26 cellular contexts compared by ENCODE assay signal in genomic region chr2:127425540-127426490, GRCh38. TPM values are rescaled to one million over a fixed set of nuclear protein-coding genes. Genes with fewer than 3 reads are reported as not detected.
"Had no signal": no experiment of that assay in that cellular context is flagged by ENCODE, and none has a peak within 500 bp of the region (broad histone marks: within the 10 kb centered on the region; RNA-seq: fewer than 3 reads in every experiment).

No MANE protein-coding gene starts in this region.

- H3K36me3 Mint-ChIP-seq: activated naive CD8-positive, alpha-beta T cell treated with anti-CD3 and anti-CD28 coated beads for 36 hours had no signal

- H3K27ac Mint-ChIP-seq: activated naive CD8-positive, alpha-beta T cell treated with anti-CD3 and anti-CD28 coated beads for 36 hours; activated T-cell treated with anti-CD3 and anti-CD28 coated beads, Interleukin-2, amount 50 U/mL, for 24 hours; activated T-helper 1 cell treated with anti-CD3 and anti-CD28 coated beads, Interleukin-12 subunit alpha, Interleukin-12 subunit beta, Interleukin-2, Interleukin-4 antibody, amounts not matched to agents 30 ng/mL and 10 ng/mL and 1 ng/mL, durations not matched to agents 14 hours and 24 hours and 36 hours had no signal

- H3K4me1 ChIP-seq: SJCRH30 had no signal

- H3K4me2 ChIP-seq: SK-N-SH had no signal

- H3K9me3 ChIP-seq: MG63, Peyer's patch, SJCRH30, SK-N-SH had no signal

- H3K36me3 ChIP-seq: MG63, Peyer's patch, SJCRH30 had no signal

- H3K27ac ChIP-seq: Peyer's patch, RWPE1, SJCRH30, VCaP had no signal

- H3K4me3 ChIP-seq: MG63, Peyer's patch, SJCRH30 had no signal

- DNase-seq: activated CD4-positive, alpha-beta T cell treated with anti-CD3 and anti-CD28 coated beads for 48 hours; activated CD4-positive, alpha-beta T cell treated with anti-CD3 and anti-CD28 coated beads, Interleukin-2, amount 50 U/mL, for 4 hours; activated CD4-positive, CD25-positive, alpha-beta regulatory T cell treated with anti-CD3 and anti-CD28 coated beads, Interleukin-2, amount 50 U/mL, for 72 hours; activated CD8-positive, alpha-beta memory T cell treated with anti-CD3 and anti-CD28 coated beads, Interleukin-2, amount 50 U/mL, for 48 hours; activated effector memory CD4-positive, alpha-beta T cell treated with Interleukin-2 at 50 U/mL for 16 hours; activated naive CD4-positive, alpha-beta T cell treated with Interleukin-2 at 50 U/mL for 16 hours; activated naive CD8-positive, alpha-beta T cell treated with anti-CD3 and anti-CD28 coated beads for 36 hours; activated T-cell treated with anti-CD3 and anti-CD28 coated beads, Interleukin-2, amount 50 U/mL, for 24 hours; cerebellar nuclear complex; MG63; NCI-H1105; NCI-H1436; NCI-H1694 treated with DMSO at 0.1 percent for 48 hours; NCI-H2029 treated with DMSO at 0.1 percent for 48 hours; NCI-H345; NCI-H510A; Right ventricle myocardium superior; SJCRH30; SK-N-SH; T-helper 1 cell had no signal

- H3K9me3 Mint-ChIP-seq: activated naive CD8-positive, alpha-beta T cell treated with anti-CD3 and anti-CD28 coated beads for 36 hours; activated T-cell treated with anti-CD3 and anti-CD28 coated beads, Interleukin-2, amount 50 U/mL, for 24 hours; activated T-helper 1 cell treated with anti-CD3 and anti-CD28 coated beads, Interleukin-12 subunit alpha, Interleukin-12 subunit beta, Interleukin-2, Interleukin-4 antibody, amounts not matched to agents 30 ng/mL and 10 ng/mL and 1 ng/mL, durations not matched to agents 14 hours and 24 hours and 36 hours had no signal

- H3K9ac ChIP-seq: SK-N-SH had no signal

- H3K4me3 Mint-ChIP-seq: activated naive CD8-positive, alpha-beta T cell treated with anti-CD3 and anti-CD28 coated beads for 36 hours; activated T-cell treated with anti-CD3 and anti-CD28 coated beads, Interleukin-2, amount 50 U/mL, for 24 hours; activated T-helper 1 cell treated with anti-CD3 and anti-CD28 coated beads, Interleukin-12 subunit alpha, Interleukin-12 subunit beta, Interleukin-2, Interleukin-4 antibody, amounts not matched to agents 30 ng/mL and 10 ng/mL and 1 ng/mL, durations not matched to agents 14 hours and 24 hours and 36 hours had no signal

- H3K27me3 ChIP-seq: SJCRH30 had no signal

RNA-seq across cellular contexts. Expression of gene PROC, which starts 7.6 kb away (rescaled TPM):
- total RNA-seq: activated naive CD8-positive, alpha-beta T cell treated with anti-CD3 and anti-CD28 coated beads for 36 hours; cardiac septum; Right ventricle myocardium superior; SJCRH30; T-helper 2 cell treated with Interferon-gamma antibody and Interleukin-4, amounts not matched to agents 100 ng/mL and 5 ng/mL, for 36 hours had no signal
